1 cellular context compared by ENCODE assay signal in genomic region chr3:46660543-46661523, GRCh38.
TF ChIP-seq lines count a peak whose summit lies in the region.

No MANE protein-coding gene starts in this region.

TF ChIP-seq in IMR-90, 13 proteins besides CTCF, POLR2A, EP300 and RAD21:
- TF ChIP-seq MAZ (IDR thresholded peaks at IDR 0.05; ENCODE audit: borderline replicate concordance, low read depth, low read length), result no peak
- TF ChIP-seq MAFK (IDR thresholded peaks at IDR 0.05; ENCODE audit: low read depth, low read length), result no peak
- TF ChIP-seq MXI1 (IDR thresholded peaks at IDR 0.05; ENCODE audit: borderline replicate concordance, low read depth, low read length), result no peak
- no peak for TF ChIP-seq RFX5 (IDR thresholded peaks at IDR 0.05; ENCODE audit: low read depth, low read length)
- TF ChIP-seq BHLHE40 (IDR thresholded peaks at IDR 0.05; ENCODE audit: low read depth, low read length), result no peak
- TF ChIP-seq NFE2L2 (IDR thresholded peaks at IDR 0.05; ENCODE audit: low read depth, low read length), result no peak
TF ChIP-seq in IMR-90: peak in this region for 0.
